Comparison of ENCODE assay signal across 18 cellular contexts in the genomic region with DNA sequence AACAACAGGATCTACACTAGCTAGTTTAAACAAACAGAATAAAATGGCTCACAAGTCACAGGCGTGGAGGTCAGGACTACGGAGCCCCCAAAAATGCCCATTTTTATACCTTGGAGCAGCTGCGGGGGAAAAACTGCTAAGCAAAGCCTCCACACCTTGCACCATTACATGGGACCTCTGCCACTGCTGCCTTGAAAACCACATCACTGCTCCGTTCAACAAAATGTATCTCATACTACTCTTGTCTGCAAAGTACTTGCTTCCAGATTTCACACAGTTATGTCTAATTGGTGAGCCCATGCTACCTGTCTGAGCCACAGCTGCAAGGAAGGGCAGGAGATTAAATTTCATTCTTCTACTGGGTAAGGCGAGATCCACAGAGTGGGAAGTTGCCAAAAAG.
DNase-seq lines count a peak whose midpoint lies in the region; ATAC-seq and TF ChIP-seq lines count a peak whose summit lies in the region.
"Had no signal": no experiment of that assay in that cellular context is flagged by ENCODE, and none has a peak within 500 bp of the region (broad histone marks: within the 10 kb centered on the region; RNA-seq: fewer than 3 reads in every experiment).

No MANE protein-coding gene starts in this region.

- H4K20me1 ChIP-seq in KMS-11 (ENCODE audit: insufficient read depth) = no peaks in the 10 kb centered on the region

- peak; percentile 2 to 4 for ATAC-seq in stimulated activated naive B cell treated with anti-CD40 and anti-IgM and Interleukin-4, amounts not matched to agents 10 μg/mL and 1 μg/mL and 100 μg/mL, for 72 hours (replicated peaks)
- no peak for ATAC-seq in SK-N-SH treated with all-trans-retinoic acid at 6 μM for 48 hours
- ATAC-seq: gastrocnemius medialis, lower lobe of right lung, right cardiac atrium had no signal

- H3K4me3 Mint-ChIP-seq in activated naive CD8-positive, alpha-beta T cell = no peak overlapping the region
- H3K4me3 Mint-ChIP-seq in stimulated activated naive B cell treated with anti-CD40 and anti-IgM and Interleukin-4, amounts not matched to agents 10 μg/mL and 1 μg/mL and 100 μg/mL, for 72 hours = no peak overlapping the region
- H3K4me3 Mint-ChIP-seq: neural crest cell had no signal

- no peak overlapping the region for H3K4me3 ChIP-seq in KMS-11 (IDR thresholded peaks at IDR 0.05; ENCODE audit: insufficient read depth, low read depth, low read length)
- H3K4me3 ChIP-seq: gastrocnemius medialis, lower lobe of right lung, SK-N-MC had no signal

- no peak overlapping the region for H2AFZ ChIP-seq in KMS-11 (ENCODE audit: low read depth)

- peak; percentile 70 for DNase-seq in activated CD8-positive, alpha-beta memory T cell treated with anti-CD3 and anti-CD28 coated beads for 24 hours
- DNase-seq in activated CD8-positive, alpha-beta memory T cell treated with anti-CD3 and anti-CD28 coated beads, Interleukin-2, amount 50 U/mL, for 4 hours = no peak
- no peak for DNase-seq in stimulated activated naive B cell treated with anti-CD40 and anti-IgM and Interleukin-4, amounts not matched to agents 10 μg/mL and 1 μg/mL and 100 μg/mL, for 72 hours
- no peak for DNase-seq in SIG-M5 (lab: John Stamatoyannopoulos, UW)
- DNase-seq in NCI-H510A treated with DMSO at 0.1 percent for 48 hours (lab: John Stamatoyannopoulos, UW) = no peak
- DNase-seq: gastrocnemius medialis; H7; lower lobe of right lung; NCI-H446; OCI-M1; right cardiac atrium; stimulated activated CD4-positive, alpha-beta T cell treated with anti-CD3 and anti-CD28 coated beads, Interleukin-1b, Interleukin-23, amount 100 ng/mL, for 48 hours; trophoblast cell had no signal

- TF ChIP-seq CTCF in KMS-11 (conservative IDR thresholded peaks at IDR 0.05; ENCODE audit: low read depth, low read length) = no peak

- peak overlapping the region; percentile 18 for H3K27ac Mint-ChIP-seq in activated naive CD8-positive, alpha-beta T cell
- H3K27ac Mint-ChIP-seq in stimulated activated naive B cell treated with anti-CD40 and anti-IgM and Interleukin-4, amounts not matched to agents 10 μg/mL and 1 μg/mL and 100 μg/mL, for 72 hours = peak overlapping the region; percentile 73

- no peaks in the 10 kb centered on the region for H3K36me3 ChIP-seq in KMS-11 (ENCODE audit: insufficient read depth)

- H3K9ac ChIP-seq in KMS-11 = no peak overlapping the region

- H3K36me3 Mint-ChIP-seq in activated naive CD8-positive, alpha-beta T cell = peaks cover 24% of the 10 kb centered on the region
- H3K36me3 Mint-ChIP-seq in stimulated activated naive B cell treated with anti-CD40 and anti-IgM and Interleukin-4, amounts not matched to agents 10 μg/mL and 1 μg/mL and 100 μg/mL, for 72 hours = peaks cover 39 to 67% of the 10 kb centered on the region in 2 donors

- H3K9me3 Mint-ChIP-seq in activated naive CD8-positive, alpha-beta T cell (ENCODE audit: low read depth) = no peaks in the 10 kb centered on the region
- peaks cover 5% of the 10 kb centered on the region in 2 donors for H3K9me3 Mint-ChIP-seq in stimulated activated naive B cell treated with anti-CD40 and anti-IgM and Interleukin-4, amounts not matched to agents 10 μg/mL and 1 μg/mL and 100 μg/mL, for 72 hours
- H3K9me3 Mint-ChIP-seq: neural crest cell had no signal

- no peaks in the 10 kb centered on the region for H3K79me2 ChIP-seq in KMS-11 (ENCODE audit: insufficient read depth, low read depth)

- 0 out of 2 replicates have a peak overlapping the region, but pooled peaks have one; percentile 2 for H3K27ac ChIP-seq in KMS-11
- H3K27ac ChIP-seq: gastrocnemius medialis, lower lobe of right lung, SK-N-MC had no signal

- peaks cover 45% of the 10 kb centered on the region for H3K4me1 Mint-ChIP-seq in activated naive CD8-positive, alpha-beta T cell (ENCODE audit: low read depth)
- H3K4me1 Mint-ChIP-seq in stimulated activated naive B cell treated with anti-CD40 and anti-IgM and Interleukin-4, amounts not matched to agents 10 μg/mL and 1 μg/mL and 100 μg/mL, for 72 hours = peaks cover 25 to 50% of the 10 kb centered on the region in 2 donors
- H3K4me1 Mint-ChIP-seq: neural crest cell had no signal

- H3K27me3 ChIP-seq in KMS-11 (ENCODE audit: insufficient read depth, low read depth) = no peaks in the 10 kb centered on the region
- H3K27me3 ChIP-seq: gastrocnemius medialis had no signal

- H3K27me3 Mint-ChIP-seq in activated naive CD8-positive, alpha-beta T cell = no peaks in the 10 kb centered on the region
- peaks cover 0 to 4% of the 10 kb centered on the region in 2 donors for H3K27me3 Mint-ChIP-seq in stimulated activated naive B cell treated with anti-CD40 and anti-IgM and Interleukin-4, amounts not matched to agents 10 μg/mL and 1 μg/mL and 100 μg/mL, for 72 hours

- H3K4me2 ChIP-seq in KMS-11 = no peak overlapping the region

- H3K4me1 ChIP-seq in KMS-11 (ENCODE audit: low read depth, poor library complexity, severe bottlenecking) = peaks cover 43% of the 10 kb centered on the region
- H3K4me1 ChIP-seq: gastrocnemius medialis, lower lobe of right lung had no signal

TF ChIP-seq in SK-N-SH treated with all-trans-retinoic acid at 6 μM for 48 hours, 23 proteins besides CTCF, POLR2A, EP300 and RAD21 (continues in another document):
- TF ChIP-seq ISL1 (CRISPR knock-in tag; IDR thresholded peaks at IDR 0.05) (no peak), PPARA (CRISPR knock-in tag; IDR thresholded peaks at IDR 0.05; ENCODE audit: borderline replicate concordance) (no peak), ZC3H10 (CRISPR knock-in tag; IDR thresholded peaks at IDR 0.05) (no peak), ARNTL (CRISPR knock-in tag; IDR thresholded peaks at IDR 0.05; ENCODE audit: borderline replicate concordance, low read depth) (no peak), OSR1 (CRISPR knock-in tag; IDR thresholded peaks at IDR 0.05) (no peak), TCF4 (CRISPR knock-in tag; IDR thresholded peaks at IDR 0.05; ENCODE audit: borderline replicate concordance) (no peak), CSDC2 (CRISPR knock-in tag; IDR thresholded peaks at IDR 0.05) (no peak), ZFP3 (CRISPR knock-in tag; IDR thresholded peaks at IDR 0.05) (no peak), ZFP30 (CRISPR knock-in tag; IDR thresholded peaks at IDR 0.05) (no peak), ESRRG (CRISPR knock-in tag; IDR thresholded peaks at IDR 0.05) (no peak), SNAI2 (CRISPR knock-in tag; IDR thresholded peaks at IDR 0.05) (no peak)
- TF ChIP-seq, protein P1, sequence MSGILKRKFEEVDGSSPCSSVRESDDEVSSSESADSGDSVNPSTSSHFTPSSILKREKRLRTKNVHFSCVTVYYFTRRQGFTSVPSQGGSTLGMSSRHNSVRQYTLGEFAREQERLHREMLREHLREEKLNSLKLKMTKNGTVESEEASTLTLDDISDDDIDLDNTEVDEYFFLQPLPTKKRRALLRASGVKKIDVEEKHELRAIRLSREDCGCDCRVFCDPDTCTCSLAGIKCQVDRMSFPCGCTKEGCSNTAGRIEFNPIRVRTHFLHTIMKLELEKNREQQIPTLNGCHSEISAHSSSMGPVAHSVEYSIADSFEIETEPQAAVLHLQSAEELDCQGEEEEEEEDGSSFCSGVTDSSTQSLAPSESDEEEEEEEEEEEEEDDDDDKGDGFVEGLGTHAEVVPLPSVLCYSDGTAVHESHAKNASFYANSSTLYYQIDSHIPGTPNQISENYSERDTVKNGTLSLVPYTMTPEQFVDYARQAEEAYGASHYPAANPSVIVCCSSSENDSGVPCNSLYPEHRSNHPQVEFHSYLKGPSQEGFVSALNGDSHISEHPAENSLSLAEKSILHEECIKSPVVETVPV (CRISPR knock-in tag; IDR thresholded peaks at IDR 0.05) = no peak
- TF ChIP-seq, protein P2, sequence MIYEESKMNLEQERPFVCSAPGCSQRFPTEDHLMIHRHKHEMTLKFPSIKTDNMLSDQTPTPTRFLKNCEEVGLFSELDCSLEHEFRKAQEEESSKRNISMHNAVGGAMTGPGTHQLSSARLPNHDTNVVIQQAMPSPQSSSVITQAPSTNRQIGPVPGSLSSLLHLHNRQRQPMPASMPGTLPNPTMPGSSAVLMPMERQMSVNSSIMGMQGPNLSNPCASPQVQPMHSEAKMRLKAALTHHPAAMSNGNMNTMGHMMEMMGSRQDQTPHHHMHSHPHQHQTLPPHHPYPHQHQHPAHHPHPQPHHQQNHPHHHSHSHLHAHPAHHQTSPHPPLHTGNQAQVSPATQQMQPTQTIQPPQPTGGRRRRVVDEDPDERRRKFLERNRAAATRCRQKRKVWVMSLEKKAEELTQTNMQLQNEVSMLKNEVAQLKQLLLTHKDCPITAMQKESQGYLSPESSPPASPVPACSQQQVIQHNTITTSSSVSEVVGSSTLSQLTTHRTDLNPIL (CRISPR knock-in tag; IDR thresholded peaks at IDR 0.05; ENCODE audit: low read depth) = no peak
- TF ChIP-seq, protein P3, sequence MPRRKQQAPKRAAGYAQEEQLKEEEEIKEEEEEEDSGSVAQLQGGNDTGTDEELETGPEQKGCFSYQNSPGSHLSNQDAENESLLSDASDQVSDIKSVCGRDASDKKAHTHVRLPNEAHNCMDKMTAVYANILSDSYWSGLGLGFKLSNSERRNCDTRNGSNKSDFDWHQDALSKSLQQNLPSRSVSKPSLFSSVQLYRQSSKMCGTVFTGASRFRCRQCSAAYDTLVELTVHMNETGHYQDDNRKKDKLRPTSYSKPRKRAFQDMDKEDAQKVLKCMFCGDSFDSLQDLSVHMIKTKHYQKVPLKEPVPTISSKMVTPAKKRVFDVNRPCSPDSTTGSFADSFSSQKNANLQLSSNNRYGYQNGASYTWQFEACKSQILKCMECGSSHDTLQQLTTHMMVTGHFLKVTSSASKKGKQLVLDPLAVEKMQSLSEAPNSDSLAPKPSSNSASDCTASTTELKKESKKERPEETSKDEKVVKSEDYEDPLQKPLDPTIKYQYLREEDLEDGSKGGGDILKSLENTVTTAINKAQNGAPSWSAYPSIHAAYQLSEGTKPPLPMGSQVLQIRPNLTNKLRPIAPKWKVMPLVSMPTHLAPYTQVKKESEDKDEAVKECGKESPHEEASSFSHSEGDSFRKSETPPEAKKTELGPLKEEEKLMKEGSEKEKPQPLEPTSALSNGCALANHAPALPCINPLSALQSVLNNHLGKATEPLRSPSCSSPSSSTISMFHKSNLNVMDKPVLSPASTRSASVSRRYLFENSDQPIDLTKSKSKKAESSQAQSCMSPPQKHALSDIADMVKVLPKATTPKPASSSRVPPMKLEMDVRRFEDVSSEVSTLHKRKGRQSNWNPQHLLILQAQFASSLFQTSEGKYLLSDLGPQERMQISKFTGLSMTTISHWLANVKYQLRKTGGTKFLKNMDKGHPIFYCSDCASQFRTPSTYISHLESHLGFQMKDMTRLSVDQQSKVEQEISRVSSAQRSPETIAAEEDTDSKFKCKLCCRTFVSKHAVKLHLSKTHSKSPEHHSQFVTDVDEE (CRISPR knock-in tag; IDR thresholded peaks at IDR 0.05) = no peak
